ENCODE assay signal across 8 cellular contexts in genomic region chr1:29122662-29122986, GRCh38. TPM values are rescaled to one million over a fixed set of nuclear protein-coding genes. Genes with fewer than 3 reads are reported as not detected.
A peak's percentile ranks its signal among the peaks of the same experiment; 100 is the strongest.
DNase-seq lines count a peak whose midpoint lies in the region; ATAC-seq and TF ChIP-seq lines count a peak whose summit lies in the region.

No MANE protein-coding gene starts in this region.

- TF ChIP-seq CTCF in A673 (conservative IDR thresholded peaks at IDR 0.05; ENCODE audit: low read depth, low read length): no peak

- TF ChIP-seq RAD21 in Ishikawa (IDR thresholded peaks at IDR 0.05; ENCODE audit: low read depth): no peak

- no peak for ATAC-seq in GM18861 (IDR thresholded peaks at IDR 0.05; ENCODE audit: unreplicated experiment)

- CTCF ChIA-PET in A673 (lab: Charles Lee): interaction anchor here (0.7 to 1.6 kb wide), 2 partner anchors 56 to 241 kb away, joined by 7 to 8 read pairs; no protein-coding TSS in a partner anchor

- H3K9me3 ChIP-seq in A673 (ENCODE audit: low read depth, low read length, poor library complexity, severe bottlenecking): no peaks in the 10 kb centered on the region
- no peaks in the 10 kb centered on the region for H3K9me3 ChIP-seq in effector memory CD4-positive, alpha-beta T cell (ENCODE audit: control insufficient read depth, low read length)

- H3K4me3 ChIP-seq in A673 (ENCODE audit: low read depth, low read length, poor library complexity, severe bottlenecking): peak overlapping the region; percentile 50
- peak overlapping the region; percentile 54 for H3K4me3 ChIP-seq in effector memory CD4-positive, alpha-beta T cell (ENCODE audit: insufficient read depth, low read depth, low read length, poor library complexity, severe bottlenecking)

- TF ChIP-seq EP300 in Ishikawa (IDR thresholded peaks at IDR 0.05; ENCODE audit: borderline replicate concordance): 0 out of 2 replicates have a peak, but pooled peaks have one; percentile 7

- BruUV-seq in A673 (replicated peaks; lab: Mats Ljungman, UMichigan): no TSS peak

- POLR2A ChIA-PET in A673 (lab: Charles Lee; ENCODE audit: low non-redundant PET): interaction anchor here (0.5 kb wide), 1 partner anchor 238 kb away, joined by 4 read pairs; no protein-coding TSS in a partner anchor

- no peak for DNase-seq in A673 (ENCODE audit: low spot score)
- no peak for DNase-seq in effector memory CD4-positive, alpha-beta T cell
- DNase-seq in mesenteric fat pad (ENCODE audit: low spot score): peak; percentile 92
- no peak for DNase-seq in activated gamma-delta T cell (lab: John Stamatoyannopoulos, UW)
- no peak for DNase-seq in nucleus accumbens (lab: John Stamatoyannopoulos, UW)
- no peak for DNase-seq in midbrain (lab: John Stamatoyannopoulos, UW)

- no peak overlapping the region for H3K27ac ChIP-seq in A673 (ENCODE audit: low read depth, low read length, poor library complexity, severe bottlenecking)
- no peak overlapping the region for H3K27ac ChIP-seq in effector memory CD4-positive, alpha-beta T cell (ENCODE audit: insufficient read depth, low read length, poor library complexity, severe bottlenecking)

- H3K36me3 ChIP-seq in A673 (ENCODE audit: insufficient read depth, low read length, poor library complexity, severe bottlenecking): peaks cover 15% of the 10 kb centered on the region
- peaks cover 4% of the 10 kb centered on the region for H3K36me3 ChIP-seq in effector memory CD4-positive, alpha-beta T cell (ENCODE audit: control insufficient read depth, insufficient read depth, low read length)

- intact Hi-C loops in A673 (cut with micrococcal nuclease; ENCODE audit: unreplicated experiment): loop anchor here (5.0 kb wide), 2 partner anchors 225 to 240 kb away; no protein-coding TSS in a partner anchor

- peaks cover 9% of the 10 kb centered on the region for H3K4me1 ChIP-seq in A673 (ENCODE audit: insufficient read depth, low read length, poor library complexity, severe bottlenecking)
- H3K4me1 ChIP-seq in effector memory CD4-positive, alpha-beta T cell (ENCODE audit: control insufficient read depth, insufficient read depth, low read length, poor library complexity, severe bottlenecking): peaks cover 22% of the 10 kb centered on the region

- no peaks in the 10 kb centered on the region for H3K27me3 ChIP-seq in A673 (replicated peaks; ENCODE audit: insufficient read depth, low read depth, low read length, poor library complexity)
- H3K27me3 ChIP-seq in effector memory CD4-positive, alpha-beta T cell (replicated peaks; ENCODE audit: control insufficient read depth, insufficient read depth, low read length, poor library complexity, severe bottlenecking): peaks cover 37% of the 10 kb centered on the region

TF ChIP-seq in Ishikawa, 13 proteins besides CTCF, POLR2A, EP300 and RAD21:
- TF ChIP-seq TAF1 (IDR thresholded peaks at IDR 0.05; ENCODE audit: low read depth) (no peak), NFIC (IDR thresholded peaks at IDR 0.05) (no peak), CREB1 (IDR thresholded peaks at IDR 0.05; ENCODE audit: low read depth) (no peak), REST (IDR thresholded peaks at IDR 0.05; ENCODE audit: low read depth) (no peak), FOXM1 (IDR thresholded peaks at IDR 0.05; ENCODE audit: borderline replicate concordance, low read depth) (no peak), MAX (IDR thresholded peaks at IDR 0.05) (peak; percentile 77)

RNA-seq across cellular contexts. Expression of gene TMEM200B, which starts 1.1 kb away (rescaled TPM):
- total RNA-seq in A673 (2021) (1.1 and 1.3 TPM in 2 replicates), mesenteric fat pad (15.1 TPM)

RNA-seq across cellular contexts. Expression of gene SRSF4, which starts 59.1 kb away (rescaled TPM):
- total RNA-seq in A673 (2021) (104 and 116 TPM in 2 replicates), mesenteric fat pad (103 TPM)
